In genomic region chr1:198717510-198717909, GRCh38 we compare ENCODE assay signal across 1 cellular context.
TF ChIP-seq lines count a peak whose summit lies in the region.

No MANE protein-coding gene starts in this region.

TF ChIP-seq in K562, 482 proteins besides CTCF, POLR2A, EP300 and RAD21:
- TF ChIP-seq C11orf30 (IDR thresholded peaks at IDR 0.05; ENCODE audit: low read depth) (no peak), SIX5 (IDR thresholded peaks at IDR 0.05; ENCODE audit: borderline replicate concordance in 1 of 2, insufficient read depth in 1 of 2, low read depth in 1 of 2, low read length in 2 of 2) (no peak), HNRNPK (IDR thresholded peaks at IDR 0.05; ENCODE audit: low read depth, low read length, poor library complexity, severe bottlenecking) (peak; percentile 72), CEBPG (CRISPR knock-in tag; IDR thresholded peaks at IDR 0.05) (no peak), CEBPG (tag; conservative IDR thresholded peaks at IDR 0.05 in 1 of 2, IDR thresholded peaks at IDR 0.05 in 1 of 2) (0 out of 4 replicates have a peak, but pooled peaks of 1 of the 2 experiments have one; percentile 14), EP400 (IDR thresholded peaks at IDR 0.05) (no peak)
- TF ChIP-seq, protein P1, sequence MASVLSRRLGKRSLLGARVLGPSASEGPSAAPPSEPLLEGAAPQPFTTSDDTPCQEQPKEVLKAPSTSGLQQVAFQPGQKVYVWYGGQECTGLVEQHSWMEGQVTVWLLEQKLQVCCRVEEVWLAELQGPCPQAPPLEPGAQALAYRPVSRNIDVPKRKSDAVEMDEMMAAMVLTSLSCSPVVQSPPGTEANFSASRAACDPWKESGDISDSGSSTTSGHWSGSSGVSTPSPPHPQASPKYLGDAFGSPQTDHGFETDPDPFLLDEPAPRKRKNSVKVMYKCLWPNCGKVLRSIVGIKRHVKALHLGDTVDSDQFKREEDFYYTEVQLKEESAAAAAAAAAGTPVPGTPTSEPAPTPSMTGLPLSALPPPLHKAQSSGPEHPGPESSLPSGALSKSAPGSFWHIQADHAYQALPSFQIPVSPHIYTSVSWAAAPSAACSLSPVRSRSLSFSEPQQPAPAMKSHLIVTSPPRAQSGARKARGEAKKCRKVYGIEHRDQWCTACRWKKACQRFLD (CRISPR knock-in tag; IDR thresholded peaks at IDR 0.05), result no peak
